Comparison of ENCODE assay signal across 16 cellular contexts in the genomic region with DNA sequence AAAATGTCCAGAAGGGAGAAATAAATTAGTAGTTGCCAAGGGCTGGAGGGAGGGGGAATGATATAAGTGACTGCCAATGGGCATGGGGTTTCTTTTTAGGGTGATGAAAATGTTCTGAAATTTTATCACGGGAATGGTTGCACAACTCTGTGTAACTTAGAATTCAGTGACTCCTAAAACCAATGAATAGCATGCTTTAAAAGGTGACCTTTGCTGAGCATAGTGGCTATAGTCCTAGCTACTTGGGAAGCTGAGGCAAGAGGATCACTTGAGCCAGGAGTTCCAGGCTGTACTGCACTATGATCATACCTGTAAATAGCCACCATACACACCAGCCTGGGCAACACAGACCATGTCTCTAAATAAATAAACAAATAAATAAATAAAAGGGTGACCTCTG.
"Had no signal": no experiment of that assay in that cellular context is flagged by ENCODE, and none has a peak within 500 bp of the region (broad histone marks: within the 10 kb centered on the region; RNA-seq: fewer than 3 reads in every experiment).

No MANE protein-coding gene starts in this region.

- H3K9me3 ChIP-seq: ovary had no signal

- H2AFZ ChIP-seq: neural progenitor cell had no signal

- H3K36me3 ChIP-seq: neural progenitor cell, ovary had no signal

- ATAC-seq: activated T-helper 17 cell treated with anti-CD3 and anti-CD28 coated beads, Interleukin-2, amount 50 U/mL, for 72 hours; stimulated activated effector memory CD8-positive, alpha-beta T cell treated with anti-CD3 and anti-CD28 coated beads, Interleukin-12 subunit alpha, Interleukin-12 subunit beta, amount 100 ng/mL, for 72 hours; T-cell had no signal

- H3K4me2 ChIP-seq: neural progenitor cell had no signal

- H3K9ac ChIP-seq: neural progenitor cell had no signal

- H3K27me3 ChIP-seq: neural progenitor cell, ovary had no signal

- H3K4me1 ChIP-seq: neural progenitor cell had no signal

- H3K27ac ChIP-seq: neural progenitor cell, ovary, VCaP had no signal

- DNase-seq: activated CD4-positive, alpha-beta T cell treated with anti-CD3 and anti-CD28 coated beads for 1 hour; activated CD4-positive, alpha-beta T cell treated with anti-CD3 and anti-CD28 coated beads, Interleukin-2, amount 50 U/mL, for 4 hours; activated naive CD4-positive, alpha-beta T cell treated with Interleukin-2 at 50 U/mL for 16 hours; dermis blood vessel endothelial cell; endodermal cell; foreskin melanocyte; ovary; stimulated activated CD4-positive, alpha-beta T cell treated with anti-CD3 and anti-CD28 coated beads, Interleukin-12 subunit alpha, Interleukin-12 subunit beta, amount 100 ng/mL, for 4 hours; T-cell; T-helper 9 cell had no signal

- H3K4me3 ChIP-seq: lung, neural progenitor cell, ovary had no signal

- FAIRE-seq: bronchial epithelial cell had no signal
